19 cellular contexts compared by ENCODE assay signal in the genomic region with DNA sequence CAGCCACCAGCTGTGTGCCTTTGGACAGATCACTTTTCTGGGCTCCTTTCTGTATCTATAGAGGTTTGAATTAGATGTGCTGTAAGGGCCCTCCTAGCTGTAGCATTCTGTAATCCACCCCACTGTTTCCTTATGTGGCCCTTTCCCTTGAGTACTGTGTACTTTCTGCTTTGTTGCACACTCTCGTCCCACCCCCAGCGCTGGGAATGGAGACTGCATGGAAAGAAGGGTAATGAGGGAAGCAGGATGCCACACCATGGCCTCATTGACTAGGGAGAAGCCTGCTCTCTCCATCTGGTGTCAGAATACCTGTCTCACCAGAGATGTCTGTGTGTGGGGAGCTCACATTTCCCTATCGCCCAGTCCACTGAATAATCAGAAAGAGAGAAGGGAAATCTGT. TPM values are rescaled to one million over a fixed set of nuclear protein-coding genes. Genes with fewer than 3 reads are reported as not detected.
A peak's percentile ranks its signal among the peaks of the same experiment; 100 is the strongest.
DNase-seq lines count a peak whose midpoint lies in the region; ATAC-seq lines count a peak whose summit lies in the region.
"Had no signal": no experiment of that assay in that cellular context is flagged by ENCODE, and none has a peak within 500 bp of the region (broad histone marks: within the 10 kb centered on the region; RNA-seq: fewer than 3 reads in every experiment).

No MANE protein-coding gene starts in this region.

- ATAC-seq in HG03097 (IDR thresholded peaks at IDR 0.05; ENCODE audit: low FRiP score, unreplicated experiment) (no peak), HG02970 (IDR thresholded peaks at IDR 0.05; ENCODE audit: low FRiP score, unreplicated experiment) (no peak)
- ATAC-seq: A549 had no signal

- in situ Hi-C loops in G401 (cut with HindIII; ENCODE audit: low sequenced_read_pairs) = loop anchor here (25.0 kb wide), 1 partner anchor 216 kb away; no protein-coding TSS in a partner anchor

- DNase-seq in NCI-H524 (lab: John Stamatoyannopoulos, UW) (peak; percentile 32 to 65), NCI-H524 treated with DMSO at 0.1 percent for 48 hours (lab: John Stamatoyannopoulos, UW) (no peak), NCI-H1694 treated with DMSO at 0.1 percent for 48 hours (lab: John Stamatoyannopoulos, UW) (peak; percentile 33), NCI-H510A (lab: John Stamatoyannopoulos, UW) (peak; percentile 38), left kidney (ENCODE audit: low read depth, low spot score) (peak; percentile 70), G401 (ENCODE audit: low spot score) (no peak)
- DNase-seq: Caco-2; CD4-positive, alpha-beta T cell; Karpas-422; MG63; NCI-H1048; NCI-H1436; NCI-H2081 treated with DMSO at 0.1 percent for 48 hours; Right ventricle myocardium superior; SW 1271; T-helper 2 cell had no signal

RNA-seq across cellular contexts. Expression of a gene that starts 13.6 kb away (rescaled TPM):
- 0.10 and 2.7 TPM in 2 replicates for total RNA-seq in G401 (2014; rRNA removed; shearing (Covaris generic))
- total RNA-seq: CD4-positive, alpha-beta T cell had no signal

RNA-seq across cellular contexts. Expression of a gene that starts 55.0 kb away (rescaled TPM):
- 10.3 and 20.4 TPM in 2 replicates for total RNA-seq in G401 (2014; rRNA removed; shearing (Covaris generic))

Comparison
In these comparisons a context has a peak if more than half of its experiments do, and no peak if none do; other contexts are left out.
1. DNase-seq: peak in NCI-H524 (2 of 2), NCI-H1694 treated with DMSO at 0.1 percent for 48 hours (single experiment), NCI-H510A (single experiment) and left kidney (single experiment); none in NCI-H524 treated with DMSO at 0.1 percent for 48 hours (single experiment) and G401 (single experiment).